In the genomic region with DNA sequence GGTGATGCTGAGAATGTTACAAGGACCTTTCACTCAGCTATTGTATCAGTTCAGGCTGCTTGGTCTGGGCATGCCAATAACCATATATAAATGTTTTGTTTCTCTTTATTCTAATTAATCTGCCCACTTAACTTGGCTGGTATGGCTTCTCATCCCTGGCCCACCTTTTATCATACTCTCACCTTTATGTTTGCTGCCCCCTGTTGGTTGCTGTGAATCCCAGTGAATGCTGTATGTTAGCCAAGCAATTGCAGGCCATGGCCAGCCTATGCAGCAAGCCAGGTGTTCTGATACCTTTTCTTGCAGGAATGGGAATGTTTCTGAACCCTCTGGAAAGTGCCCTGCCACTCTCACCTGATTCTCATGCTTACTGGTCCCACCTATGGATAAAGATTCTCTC, we compare ENCODE assay signal across 9 cellular contexts. TPM values are rescaled to one million over a fixed set of nuclear protein-coding genes. Genes with fewer than 3 reads are reported as not detected.
A peak's percentile ranks its signal among the peaks of the same experiment; 100 is the strongest.
DNase-seq lines count a peak whose midpoint lies in the region; TF ChIP-seq lines count a peak whose summit lies in the region.
"Had no signal": no experiment of that assay in that cellular context is flagged by ENCODE, and none has a peak within 500 bp of the region (broad histone marks: within the 10 kb centered on the region; RNA-seq: fewer than 3 reads in every experiment).

No MANE protein-coding gene starts in this region.

- H3K36me3 Mint-ChIP-seq in neural crest cell (ENCODE audit: low read depth), result no peaks in the 10 kb centered on the region

- intact Hi-C loops in adrenal gland (cut with DNase I), result no loop called here

- DNase-seq in NCI-H2171 (lab: John Stamatoyannopoulos, UW) (peak; percentile 5), NCI-H2171 treated with DMSO at 0.1 percent for 48 hours (lab: John Stamatoyannopoulos, UW) (no peak), Karpas-422 (peak; percentile 83), adrenal gland (peak; percentile 11 to 58 (median 19)), neural crest cell (ENCODE audit: low read depth, low spot score) (peak; percentile 14), NCI-H2107 (lab: John Stamatoyannopoulos, UW) (no peak), midbrain (lab: John Stamatoyannopoulos, UW) (no peak), RKO (ENCODE audit: low spot score) (no peak)

- no peak overlapping the region for H3K27ac ChIP-seq in Karpas-422 (ENCODE audit: low read length)
- H3K27ac ChIP-seq in adrenal gland, result no peak overlapping the region

- no peaks in the 10 kb centered on the region for H3K4me1 ChIP-seq in Karpas-422 (ENCODE audit: low read length)
- H3K4me1 ChIP-seq in adrenal gland (replicated peaks in 1 of 2), result no peaks in the 10 kb centered on the region

- peaks cover 2% of the 10 kb centered on the region for H3K9me3 Mint-ChIP-seq in neural crest cell

- no peak overlapping the region for H2AFZ ChIP-seq in Karpas-422 (ENCODE audit: low read length)

- H3K79me2 ChIP-seq in Karpas-422 (ENCODE audit: low read length), result no peaks in the 10 kb centered on the region

- H3K4me3 ChIP-seq in Karpas-422 (ENCODE audit: low read length) (no peak overlapping the region), adrenal gland (no peak overlapping the region)

- peak in 4 of 6 experiments; percentile 17 to 24 (median 20) for TF ChIP-seq CTCF in adrenal gland (IDR thresholded peaks at IDR 0.05)
- peak; percentile 60 for TF ChIP-seq CTCF in neural crest cell (conservative IDR thresholded peaks at IDR 0.05)

- H3K9me2 ChIP-seq in Karpas-422 (replicated peaks; ENCODE audit: insufficient read depth, low read length), result no peaks in the 10 kb centered on the region

- H3K27ac Mint-ChIP-seq in neural crest cell (ENCODE audit: unreplicated experiment), result no peak overlapping the region

- H3K4me1 Mint-ChIP-seq in neural crest cell, result peaks cover 11% of the 10 kb centered on the region

- H3K27me3 Mint-ChIP-seq in neural crest cell (ENCODE audit: low read depth), result no peaks in the 10 kb centered on the region

- no peaks in the 10 kb centered on the region for H3K36me3 ChIP-seq in Karpas-422 (ENCODE audit: insufficient read depth, low read length)
- no peaks in the 10 kb centered on the region for H3K36me3 ChIP-seq in adrenal gland (replicated peaks in 1 of 2)

- H3K4me3 Mint-ChIP-seq in neural crest cell, result no peak overlapping the region

- H3K9ac ChIP-seq in Karpas-422 (ENCODE audit: low read length), result no peak overlapping the region

- no peak overlapping the region for H3K4me2 ChIP-seq in Karpas-422 (ENCODE audit: low read depth, low read length, poor library complexity, severe bottlenecking)

- H3K9me3 ChIP-seq in Karpas-422 (ENCODE audit: low read length) (no peaks in the 10 kb centered on the region), adrenal gland (replicated peaks in 1 of 3) (no peaks in the 10 kb centered on the region)

- no peaks in the 10 kb centered on the region for H3K27me3 ChIP-seq in Karpas-422 (ENCODE audit: low read length)
- no peaks in the 10 kb centered on the region for H3K27me3 ChIP-seq in adrenal gland

- no peak for TF ChIP-seq POLR2A in adrenal gland (IDR thresholded peaks at IDR 0.05)

- H4K20me1 ChIP-seq in Karpas-422 (ENCODE audit: insufficient read depth, low read depth, low read length), result no peaks in the 10 kb centered on the region

RNA-seq across cellular contexts. Expression of a gene that starts 54.6 kb away (rescaled TPM):
- not detected in 2 replicates for total RNA-seq in Karpas-422 (2014; rRNA removed; shearing (Covaris generic); ENCODE audit: low replicate concordance)
- total RNA-seq in adrenal gland, result 10 to 100 TPM in 3 of 8 donors, 1 to 10 TPM in 2, under 1 TPM in 3; 0.32 to 47.6 (median 2.2) TPM
- polyA plus RNA-seq in adrenal gland, result 10 to 100 TPM in 2 of 3 donors, 1 to 10 TPM in 1; 7.5 to 36.7 (median 15.0) TPM
- 1.7 and 2.1 TPM in 2 replicates for total RNA-seq in neural crest cell
- total RNA-seq: pulmonary artery endothelial cell had no signal

Comparison
In these comparisons a context has a peak if more than half of its experiments do, and no peak if none do; other contexts are left out.
1. DNase-seq: peak in NCI-H2171 (single experiment), Karpas-422 (single experiment), adrenal gland (7 of 7) and neural crest cell (single experiment); none in NCI-H2171 treated with DMSO at 0.1 percent for 48 hours (single experiment), NCI-H2107 (single experiment), midbrain (single experiment) and RKO (single experiment).